33 cellular contexts compared by ENCODE assay signal in the genomic region with DNA sequence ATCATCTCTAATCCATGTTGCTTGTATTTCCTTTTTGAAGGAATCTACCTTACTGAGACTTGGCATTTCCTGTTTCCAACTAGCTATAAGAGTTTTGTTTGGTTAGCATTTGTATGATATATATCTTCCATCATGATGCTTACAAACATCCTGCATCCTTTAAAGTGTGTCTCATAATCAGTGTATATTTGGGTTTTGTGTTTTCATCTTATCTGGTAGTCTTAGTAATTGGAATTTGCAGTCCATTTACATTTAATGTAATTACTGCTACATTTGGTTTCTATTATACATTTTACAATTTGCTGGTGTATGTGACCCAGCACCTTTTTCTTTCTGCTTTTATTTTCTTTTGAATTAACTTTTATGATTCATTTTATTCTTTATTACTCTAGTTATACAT. TPM values are rescaled to one million over a fixed set of nuclear protein-coding genes. Genes with fewer than 3 reads are reported as not detected.
"Had no signal": no experiment of that assay in that cellular context is flagged by ENCODE, and none has a peak within 500 bp of the region (broad histone marks: within the 10 kb centered on the region; RNA-seq: fewer than 3 reads in every experiment).

No MANE protein-coding gene starts in this region.

- H3K9me3 ChIP-seq: adrenal gland, body of pancreas had no signal

- H3K4me3 ChIP-seq: adrenal gland, body of pancreas, breast epithelium had no signal

- H3K27me3 ChIP-seq: adrenal gland, body of pancreas, brain microvascular endothelial cell, breast epithelium had no signal

- H3K36me3 ChIP-seq: adrenal gland, brain microvascular endothelial cell, breast epithelium had no signal

- DNase-seq: activated B cell treated with CpG ODN at 0.5 μM for 24 hours; activated CD4-positive, alpha-beta memory T cell treated with anti-CD3 and anti-CD28 coated beads for 36 hours; activated CD4-positive, alpha-beta T cell treated with anti-CD3 and anti-CD28 coated beads for 4 hours; activated CD4-positive, alpha-beta T cell treated with anti-CD3 and anti-CD28 coated beads, Interleukin-2, amount 10 ng/mL, durations not matched to agents 24 days and 14 days; activated CD4-positive, alpha-beta T cell treated with anti-CD3 and anti-CD28 coated beads, Interleukin-2, amount 50 U/mL, for 1 hour; activated CD4-positive, alpha-beta T cell treated with anti-CD3 and anti-CD28 coated beads, Interleukin-2, amount 50 U/mL, for 4 hours; activated CD4-positive, CD25-positive, alpha-beta regulatory T cell treated with anti-CD3 and anti-CD28 coated beads, Interleukin-2, amount 50 U/mL, for 72 hours; activated CD8-positive, alpha-beta memory T cell treated with anti-CD3 and anti-CD28 coated beads, Interleukin-2, amount 50 U/mL, for 4 hours; activated CD8-positive, alpha-beta T cell treated with anti-CD3 and anti-CD28 coated beads for 36 hours; activated effector memory CD4-positive, alpha-beta T cell treated with anti-CD3 and anti-CD28 coated beads, Interleukin-2, amount 50 U/mL, for 16 hours; activated gamma-delta T cell treated with Interleukin-2 at 50 U/mL for 16 hours; activated naive CD4-positive, alpha-beta T cell; activated naive CD4-positive, alpha-beta T cell treated with anti-CD3 and anti-CD28 coated beads for 36 hours; activated naive CD4-positive, alpha-beta T cell treated with anti-CD3 and anti-CD28 coated beads, Interleukin-2, amount 50 U/mL, for 16 hours; activated naive CD8-positive, alpha-beta T cell treated with anti-CD3 and anti-CD28 coated beads for 36 hours; activated T-cell treated with anti-CD3 and anti-CD28 coated beads for 4 hours; activated T-cell treated with anti-CD3 and anti-CD28 coated beads, Interleukin-2, amount 50 U/mL, for 1 hour; activated T-cell treated with anti-CD3 and anti-CD28 coated beads, Interleukin-2, amount 50 U/mL, for 4 hours; activated T-cell treated with anti-CD3 and anti-CD28 coated beads, Interleukin-2, amount 50 U/mL, for 72 hours; adrenal gland; amniotic stem cell; aorta; body of pancreas; brain microvascular endothelial cell; central memory CD4-positive, alpha-beta T cell; T-helper 2 cell; T-helper 9 cell had no signal

- H3K27ac ChIP-seq: adrenal gland, body of pancreas, brain microvascular endothelial cell, breast epithelium, VCaP had no signal

- FAIRE-seq: astrocyte, TTC549 had no signal

- ATAC-seq: activated CD8-positive, alpha-beta T cell treated with anti-CD3 and anti-CD28 coated beads for 36 hours; activated naive CD4-positive, alpha-beta T cell treated with anti-CD3 and anti-CD28 coated beads, Interleukin-2, amount 50 U/mL, for 72 hours; activated T-cell treated with anti-CD3 and anti-CD28 coated beads, Interleukin-2, amount 50 U/mL, for 4 hours; activated T-cell treated with anti-CD3 and anti-CD28 coated beads, Interleukin-2, amount 50 U/mL, for 72 hours; activated T-helper 17 cell treated with anti-CD3 and anti-CD28 coated beads, Interleukin-2, amount 50 U/mL, for 72 hours; body of pancreas had no signal

- H3K4me1 ChIP-seq: adrenal gland, body of pancreas, breast epithelium had no signal

RNA-seq across cellular contexts. Expression of gene CENPW, which starts 12.6 kb away (rescaled TPM):
- total RNA-seq: body of pancreas had no signal
